2 cellular contexts compared by ENCODE assay signal in genomic region chr2:2170189-2170588, GRCh38.
TF ChIP-seq lines count a peak whose summit lies in the region.

No MANE protein-coding gene starts in this region.

TF ChIP-seq in HepG2, 621 proteins besides CTCF, POLR2A, EP300 and RAD21 (continued from another document):
- TF ChIP-seq, protein P1, sequence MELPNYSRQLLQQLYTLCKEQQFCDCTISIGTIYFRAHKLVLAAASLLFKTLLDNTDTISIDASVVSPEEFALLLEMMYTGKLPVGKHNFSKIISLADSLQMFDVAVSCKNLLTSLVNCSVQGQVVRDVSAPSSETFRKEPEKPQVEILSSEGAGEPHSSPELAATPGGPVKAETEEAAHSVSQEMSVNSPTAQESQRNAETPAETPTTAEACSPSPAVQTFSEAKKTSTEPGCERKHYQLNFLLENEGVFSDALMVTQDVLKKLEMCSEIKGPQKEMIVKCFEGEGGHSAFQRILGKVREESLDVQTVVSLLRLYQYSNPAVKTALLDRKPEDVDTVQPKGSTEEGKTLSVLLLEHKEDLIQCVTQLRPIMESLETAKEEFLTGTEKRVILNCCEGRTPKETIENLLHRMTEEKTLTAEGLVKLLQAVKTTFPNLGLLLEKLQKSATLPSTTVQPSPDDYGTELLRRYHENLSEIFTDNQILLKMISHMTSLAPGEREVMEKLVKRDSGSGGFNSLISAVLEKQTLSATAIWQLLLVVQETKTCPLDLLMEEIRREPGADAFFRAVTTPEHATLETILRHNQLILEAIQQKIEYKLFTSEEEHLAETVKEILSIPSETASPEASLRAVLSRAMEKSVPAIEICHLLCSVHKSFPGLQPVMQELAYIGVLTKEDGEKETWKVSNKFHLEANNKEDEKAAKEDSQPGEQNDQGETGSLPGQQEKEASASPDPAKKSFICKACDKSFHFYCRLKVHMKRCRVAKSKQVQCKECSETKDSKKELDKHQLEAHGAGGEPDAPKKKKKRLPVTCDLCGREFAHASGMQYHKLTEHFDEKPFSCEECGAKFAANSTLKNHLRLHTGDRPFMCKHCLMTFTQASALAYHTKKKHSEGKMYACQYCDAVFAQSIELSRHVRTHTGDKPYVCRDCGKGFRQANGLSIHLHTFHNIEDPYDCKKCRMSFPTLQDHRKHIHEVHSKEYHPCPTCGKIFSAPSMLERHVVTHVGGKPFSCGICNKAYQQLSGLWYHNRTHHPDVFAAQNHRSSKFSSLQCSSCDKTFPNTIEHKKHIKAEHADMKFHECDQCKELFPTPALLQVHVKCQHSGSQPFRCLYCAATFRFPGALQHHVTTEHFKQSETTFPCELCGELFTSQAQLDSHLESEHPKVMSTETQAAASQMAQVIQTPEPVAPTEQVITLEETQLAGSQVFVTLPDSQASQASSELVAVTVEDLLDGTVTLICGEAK (IDR thresholded peaks at IDR 0.05), result no peak
- TF ChIP-seq, protein P1 (CRISPR knock-in tag; IDR thresholded peaks at IDR 0.05), result peak; percentile 93; the same call in 1 of the 2 replicates

TF ChIP-seq in K562, 482 proteins besides CTCF, POLR2A, EP300 and RAD21:
- TF ChIP-seq, protein P1 (IDR thresholded peaks at IDR 0.05), result peak; percentile 79
- TF ChIP-seq, protein P1 (CRISPR knock-in tag; IDR thresholded peaks at IDR 0.05), result no peak
- no peak for TF ChIP-seq ZBTB49 (CRISPR knock-in tag; IDR thresholded peaks at IDR 0.05; ENCODE audit: borderline replicate concordance)
